ENCODE assay signal across 8 cellular contexts in the genomic region with DNA sequence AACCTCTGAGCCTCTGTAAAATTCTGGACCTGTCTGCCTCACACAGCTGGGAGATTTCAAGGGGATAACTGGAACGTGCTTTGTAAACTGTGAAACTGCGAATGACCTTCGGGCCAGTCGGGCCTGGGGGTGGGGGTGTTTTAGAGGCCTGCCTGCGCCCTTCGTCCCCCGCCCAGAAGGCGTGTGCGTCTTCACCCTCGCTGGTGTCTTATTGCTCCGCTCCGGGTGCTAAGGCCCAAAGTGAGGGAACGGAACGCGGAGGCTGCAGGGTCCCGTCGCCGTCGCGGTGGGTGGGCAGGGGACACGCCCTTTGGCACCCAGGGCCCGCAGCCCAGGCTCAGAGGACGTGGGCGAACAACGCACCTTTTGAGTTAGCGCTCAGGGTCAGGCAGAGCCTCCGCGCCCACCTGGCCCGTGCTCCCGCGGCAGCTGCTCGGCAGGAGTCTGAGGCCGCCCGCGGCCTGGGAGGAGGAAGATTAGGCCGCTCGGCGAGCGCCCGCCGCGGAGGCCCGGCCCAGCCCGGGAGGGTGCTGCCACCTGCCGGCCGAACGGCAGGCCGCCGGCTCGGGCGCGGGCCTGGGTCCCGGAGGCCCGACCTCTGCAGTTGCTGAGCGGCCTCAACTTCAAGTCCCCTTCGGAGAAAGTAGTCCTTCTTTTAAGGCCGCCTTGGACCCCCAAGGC. TPM values are rescaled to one million over a fixed set of nuclear protein-coding genes. Genes with fewer than 3 reads are reported as not detected.
DNase-seq lines count a peak whose midpoint lies in the region; ATAC-seq and TF ChIP-seq lines count a peak whose summit lies in the region.

No MANE protein-coding gene starts in this region.

- no peak overlapping the region for H3T11ph ChIP-seq in H9 (ENCODE audit: low read length)

- no CpG with 5 or more reads among the region's 57 CpGs for WGBS in H9 (ENCODE audit: extremely low coverage, insufficient read length, low lambda C conversion rate)

- TF ChIP-seq POLR2A in GM18505 (IDR thresholded peaks at IDR 0.05; ENCODE audit: borderline replicate concordance, extremely low read depth, insufficient read depth, insufficient read length) = no peak

- peak overlapping the region; percentile 47 for H3K4me3 ChIP-seq in BLaER1
- H3K4me3 ChIP-seq in dorsolateral prefrontal cortex = peak overlapping the region; percentile 5 to 67 (median 50)

- H4K20me1 ChIP-seq in BLaER1 (peaks cover 53% of the 10 kb centered on the region), H9 (ENCODE audit: control insufficient read depth, insufficient read depth, insufficient read length) (peaks cover 2% of the 10 kb centered on the region)

- H3K18ac ChIP-seq in H9 (ENCODE audit: insufficient read length, low read depth, low read length) = no peak overlapping the region

- POLR2A ChIA-PET in activated CD4-positive, alpha-beta memory T cell treated with anti-CD3 and anti-CD28 coated beads, Interleukin-2, amount 10 ng/mL, durations not matched to agents 7 days and 5 days (lab: Charles Lee) = interaction anchor here (0.9 to 3.2 kb wide), 5 partner anchors 13 to 246 kb away, joined by 3 to 16 read pairs (median 3); partner anchors contain the start of genes EFTUD2 and KIF18B

- H3K9me3 Mint-ChIP-seq in H9 = no peaks in the 10 kb centered on the region; a peak in 2 of 5 replicates
- no peaks in the 10 kb centered on the region for H3K9me3 Mint-ChIP-seq in activated CD4-positive, alpha-beta memory T cell treated with anti-CD3 and anti-CD28 coated beads, Interleukin-2, amount 10 ng/mL, durations not matched to agents 7 days and 5 days

- H3K4me3 Mint-ChIP-seq in H9 = peak overlapping the region; percentile 40 to 67
- peak overlapping the region; percentile 0 for H3K4me3 Mint-ChIP-seq in activated CD4-positive, alpha-beta memory T cell treated with anti-CD3 and anti-CD28 coated beads, Interleukin-2, amount 10 ng/mL, durations not matched to agents 7 days and 5 days

- H3K27ac ChIP-seq in BLaER1 (no peak overlapping the region), H9 (ENCODE audit: insufficient read length, low read depth, low read length) (no peak overlapping the region), dorsolateral prefrontal cortex (peak overlapping the region in 45 of 59 donors; percentile 10 to 82 (median 57))

- no peak overlapping the region for H2AFZ ChIP-seq in H9 (ENCODE audit: low read length)

- no peak overlapping the region for H4K5ac ChIP-seq in H9 (ENCODE audit: insufficient read length, low read depth, low read length)

- no peak overlapping the region for H3K4ac ChIP-seq in H9 (ENCODE audit: low read depth, low read length)

- TF ChIP-seq CTCF in H9 (conservative IDR thresholded peaks at IDR 0.05) = peak; percentile 92
- TF ChIP-seq CTCF in dorsolateral prefrontal cortex (IDR thresholded peaks at IDR 0.05 in 54 of 56, conservative IDR thresholded peaks at IDR 0.05 in 2 of 56; ENCODE audit: low read depth in 1 of 56, partially characterized antibody in 56 of 56) = peak; percentile 39 to 99 (median 89)

- no peak overlapping the region for H3K9ac ChIP-seq in BLaER1
- H3K9ac ChIP-seq in H9 (ENCODE audit: extremely low read depth, insufficient read length, low read length) = no peak overlapping the region

- peaks cover 58% of the 10 kb centered on the region for H3K27me3 ChIP-seq in BLaER1
- peaks cover 24% of the 10 kb centered on the region; the same call in 1 of the 2 replicates for H3K27me3 ChIP-seq in H9 (ENCODE audit: insufficient read depth, low read length)
- H3K27me3 ChIP-seq in dorsolateral prefrontal cortex = peaks cover 0 to 5% (median 0%) of the 10 kb centered on the region in 45 donors

- H3K36me3 Mint-ChIP-seq in H9 (ENCODE audit: insufficient read depth in 1 of 3, low read depth in 3 of 3) = peaks cover 2 to 16% (median 11%) of the 10 kb centered on the region in 3 experiments; a peak in 6 of 7 replicates
- peaks cover 5% of the 10 kb centered on the region for H3K36me3 Mint-ChIP-seq in activated CD4-positive, alpha-beta memory T cell treated with anti-CD3 and anti-CD28 coated beads, Interleukin-2, amount 10 ng/mL, durations not matched to agents 7 days and 5 days (ENCODE audit: low read depth)

- no peak overlapping the region for H2BK5ac ChIP-seq in H9 (ENCODE audit: insufficient read length, low read length)

- H3K23me2 ChIP-seq in H9 (ENCODE audit: insufficient read length, low read depth, low read length, poor library complexity, severe bottlenecking) = peaks cover 14% of the 10 kb centered on the region

- H3K9me3 ChIP-seq in BLaER1 (no peaks in the 10 kb centered on the region), H9 (ENCODE audit: control insufficient read depth, low read depth, low read length) (no peaks in the 10 kb centered on the region)

- no peak overlapping the region for H3K27ac Mint-ChIP-seq in H9
- no peak overlapping the region for H3K27ac Mint-ChIP-seq in activated CD4-positive, alpha-beta memory T cell treated with anti-CD3 and anti-CD28 coated beads, Interleukin-2, amount 10 ng/mL, durations not matched to agents 7 days and 5 days

- no peak overlapping the region for H2BK120ac ChIP-seq in H9 (ENCODE audit: low read depth, low read length, poor library complexity, severe bottlenecking)

- H3K56ac ChIP-seq in H9 (ENCODE audit: insufficient read length, low read depth, low read length) = no peak overlapping the region

- no peak overlapping the region for H3K14ac ChIP-seq in H9 (ENCODE audit: insufficient read depth, low read length)

- no peak overlapping the region for H4K91ac ChIP-seq in H9 (ENCODE audit: insufficient read length, low read depth, low read length)

- CTCF ChIA-PET in activated CD4-positive, alpha-beta memory T cell treated with anti-CD3 and anti-CD28 coated beads, Interleukin-2, amount 10 ng/mL, durations not matched to agents 7 days and 5 days (lab: Charles Lee) = interaction anchor here (0.6 to 5.0 kb wide), 20 partner anchors 10 to 166 kb away, joined by 3 to 53 read pairs (median 4); partner anchors contain the start of genes ACBD4 and C1QL1

- H3K79me2 ChIP-seq in H9 (ENCODE audit: insufficient read depth, low read length) = no peaks in the 10 kb centered on the region

- no peak overlapping the region for H4K8ac ChIP-seq in H9 (replicated peaks; ENCODE audit: insufficient read length, low read depth, low read length)

- peaks cover 44% of the 10 kb centered on the region for H3K27me3 Mint-ChIP-seq in H9 (ENCODE audit: low read depth)
- H3K27me3 Mint-ChIP-seq in activated CD4-positive, alpha-beta memory T cell treated with anti-CD3 and anti-CD28 coated beads, Interleukin-2, amount 10 ng/mL, durations not matched to agents 7 days and 5 days = peaks cover 34% of the 10 kb centered on the region

- H3K4me2 ChIP-seq in BLaER1 (peak overlapping the region; percentile 69), H9 (ENCODE audit: insufficient read depth, insufficient read length, low read length) (peak overlapping the region; percentile 62)

- H2BK12ac ChIP-seq in H9 (ENCODE audit: insufficient read length, low read depth, low read length) = no peak overlapping the region

- ATAC-seq in GM18505 (IDR thresholded peaks at IDR 0.05; ENCODE audit: unreplicated experiment) = no peak

- peaks cover 31% of the 10 kb centered on the region for H3K36me3 ChIP-seq in BLaER1

- H3K4me1 Mint-ChIP-seq in H9 = peaks cover 26 to 34% of the 10 kb centered on the region in 2 experiments
- peaks cover 17% of the 10 kb centered on the region for H3K4me1 Mint-ChIP-seq in activated CD4-positive, alpha-beta memory T cell treated with anti-CD3 and anti-CD28 coated beads, Interleukin-2, amount 10 ng/mL, durations not matched to agents 7 days and 5 days

- H2BK15ac ChIP-seq in H9 (ENCODE audit: low read depth, low read length) = no peak overlapping the region

- no peak overlapping the region for H3K23ac ChIP-seq in H9 (ENCODE audit: insufficient read length, low read depth, low read length)

- H3K79me1 ChIP-seq in H9 (ENCODE audit: insufficient read depth, low read depth, low read length, poor library complexity, severe bottlenecking) = no peaks in the 10 kb centered on the region

- H2BK20ac ChIP-seq in H9 (ENCODE audit: low read depth, low read length, poor library complexity, severe bottlenecking) = no peak overlapping the region

- DNase-seq in H9 (peak; percentile 80), NCI-H460 (ENCODE audit: extremely low read depth, low read depth) (peak; percentile 45), dorsolateral prefrontal cortex (peak in 4 of 10 donors; percentile 47 to 81 (median 68)), lung microvascular endothelial cell (ENCODE audit: low read depth in 2 of 2) (peak; percentile 56 to 68)
- peak; percentile 68 for DNase-seq in activated CD4-positive, alpha-beta memory T cell treated with anti-CD3 and anti-CD28 coated beads, Interleukin-2, amount 10 ng/mL, durations not matched to agents 7 days and 5 days
- DNase-seq in stimulated activated CD8-positive, alpha-beta memory T cell treated with anti-CD3 and anti-CD28 coated beads, Interleukin-12 subunit alpha, Interleukin-12 subunit beta, amount 100 ng/mL, for 1 hour (ENCODE audit: low read depth) = peak; percentile 48

- intact Hi-C loops in dorsolateral prefrontal cortex (cut with DNase I) = loop anchor here (1.0 to 10.0 kb wide), 5 partner anchors 39 to 239 kb away; partner anchors contain the start of gene NMT1 (in 1 of the 2)

- no peak overlapping the region for H2AK5ac ChIP-seq in H9 (ENCODE audit: insufficient read length, low read length)

- H3K4me1 ChIP-seq in BLaER1 (peaks cover 26% of the 10 kb centered on the region), H9 (ENCODE audit: insufficient read depth, low read length) (no peaks in the 10 kb centered on the region; the same call in 1 of the 2 replicates)

RNA-seq across cellular contexts. Expression of gene DCAKD, which starts 29.7 kb away (rescaled TPM):
- total RNA-seq in H9 (2021) (48.3 and 53.2 TPM in 2 replicates), dorsolateral prefrontal cortex (10 to 100 TPM; 46.2 to 97.6 (median 62.3) TPM), lung microvascular endothelial cell (15.5 and 22.4 TPM in 2 replicates)
- total RNA-seq in NCI-H460 (2014; rRNA removed; shearing (Covaris generic)) = 22.8 and 24.0 TPM in 2 replicates
- 36.1 and 57.0 TPM in 2 replicates for polyA plus RNA-seq in NCI-H460 (2014; cell fraction: nucleus; rRNA removed)
- 10 to 100 TPM; 25.9 to 26.2 TPM for total RNA-seq in activated CD4-positive, alpha-beta memory T cell treated with anti-CD3 and anti-CD28 coated beads, Interleukin-2, amount 10 ng/mL, durations not matched to agents 7 days and 5 days

RNA-seq across cellular contexts. Expression of gene NMT1, which starts 39.4 kb away (rescaled TPM):
- total RNA-seq in H9 (2021) (150 and 151 TPM in 2 replicates), dorsolateral prefrontal cortex (100 to 1,000 TPM; 111 to 220 (median 159) TPM), lung microvascular endothelial cell (42.5 and 61.3 TPM in 2 replicates)
- 88.9 and 561 TPM in 2 replicates for total RNA-seq in NCI-H460 (2014; rRNA removed; shearing (Covaris generic))
- polyA plus RNA-seq in NCI-H460 (2014; cell fraction: nucleus; rRNA removed) = 66.9 and 86.9 TPM in 2 replicates
- total RNA-seq in activated CD4-positive, alpha-beta memory T cell treated with anti-CD3 and anti-CD28 coated beads, Interleukin-2, amount 10 ng/mL, durations not matched to agents 7 days and 5 days = 100 to 1,000 TPM; 114 TPM

RNA-seq across cellular contexts. Expression of gene C1QL1, which starts 53.6 kb away (rescaled TPM):
- 6.0 and 6.4 TPM in 2 replicates for total RNA-seq in H9 (2021)
- 0.72 and 0.84 TPM in 2 replicates for total RNA-seq in NCI-H460 (2014; rRNA removed; shearing (Covaris generic))
- 2.4 and 4.9 TPM in 2 replicates for polyA plus RNA-seq in NCI-H460 (2014; cell fraction: nucleus; rRNA removed)
- total RNA-seq in activated CD4-positive, alpha-beta memory T cell treated with anti-CD3 and anti-CD28 coated beads, Interleukin-2, amount 10 ng/mL, durations not matched to agents 7 days and 5 days = under 1 TPM; 0.33 to 0.43 TPM
- total RNA-seq in dorsolateral prefrontal cortex = 10 to 100 TPM in 118 of 120 experiments, 1 to 10 TPM in 2; 7.4 to 35.3 (median 19.6) TPM
- under 0.01 TPM in 1 of 2 replicates, not detected in the other for total RNA-seq in lung microvascular endothelial cell

Comparison
In these comparisons a context has a peak if more than half of its experiments do, and no peak if none do; other contexts are left out.
1. H3K27ac ChIP-seq: peak in dorsolateral prefrontal cortex (45 of 59); none in BLaER1 (single experiment) and H9 (single experiment).